In the genomic region with DNA sequence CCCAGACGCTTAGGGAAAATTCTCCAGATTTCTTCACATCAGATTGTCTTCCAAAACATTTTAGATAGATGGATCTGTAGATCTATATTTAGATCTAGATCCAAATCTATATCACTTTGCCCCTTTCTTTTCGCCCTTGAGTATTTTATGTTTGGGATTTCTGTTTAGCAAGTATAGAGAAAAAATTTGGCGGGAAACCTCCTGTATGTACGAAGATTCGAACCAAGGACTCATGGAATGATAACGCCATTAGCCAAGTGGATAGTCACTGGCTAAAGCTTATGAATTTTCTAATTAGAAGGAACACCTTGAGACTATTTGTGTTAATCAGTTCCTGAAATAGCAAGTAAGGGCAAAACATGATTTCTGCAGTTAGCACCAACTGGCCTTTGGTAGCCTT, we compare ENCODE assay signal across 9 cellular contexts. TPM values are rescaled to one million over a fixed set of nuclear protein-coding genes. Genes with fewer than 3 reads are reported as not detected.
DNase-seq lines count a peak whose midpoint lies in the region; ATAC-seq, FAIRE-seq and TF ChIP-seq lines count a peak whose summit lies in the region.
"Had no signal": no experiment of that assay in that cellular context is flagged by ENCODE, and none has a peak within 500 bp of the region (broad histone marks: within the 10 kb centered on the region; RNA-seq: fewer than 3 reads in every experiment).

No MANE protein-coding gene starts in this region.

- ATAC-seq in naive thymus-derived CD4-positive, alpha-beta T cell, result no peak

- H3K36me3 Mint-ChIP-seq in IgD-negative memory B cell, result peaks cover 1% of the 10 kb centered on the region
- H3K36me3 Mint-ChIP-seq in naive thymus-derived CD4-positive, alpha-beta T cell, result peaks cover 0 to 7% (median 0%) of the 10 kb centered on the region in 5 donors

- intact Hi-C loops in mammary epithelial cell (cut with micrococcal nuclease), result loop anchor here (1.0 kb wide), 1 partner anchor 51 kb away; no protein-coding TSS in a partner anchor
- intact Hi-C loops in naive thymus-derived CD4-positive, alpha-beta T cell (cut with micrococcal nuclease), result loop anchor here (2.0 to 10.0 kb wide), 7 partner anchors 65 to 1923 kb away; a partner anchor contains a TSS

- H3K4me1 ChIP-seq in BLaER1 treated with 17β-estradiol and CSF1 and Interleukin-3, amounts not matched to agents 10 nM and 100 nM, result peaks cover 18 to 34% (median 19%) of the 10 kb centered on the region in 10 experiments
- peaks cover 10% of the 10 kb centered on the region for H3K4me1 ChIP-seq in mammary epithelial cell (ENCODE audit: insufficient read depth, low read length)
- peaks cover 0 to 8% of the 10 kb centered on the region in 2 donors for H3K4me1 ChIP-seq in naive thymus-derived CD4-positive, alpha-beta T cell (ENCODE audit: control insufficient read depth in 2 of 2, insufficient read depth in 2 of 2, low read length in 2 of 2)

- in situ Hi-C loops in mammary epithelial cell (cut with MboI; ENCODE audit: low sequenced_read_pairs in 2 of 2), result loop anchor here in 1 of 2 donors (5.0 kb wide), 1 partner anchor 45 kb away; no protein-coding TSS in a partner anchor

- H3K9ac ChIP-seq in BLaER1 treated with 17β-estradiol and CSF1 and Interleukin-3, amounts not matched to agents 10 nM and 100 nM, result peak overlapping the region; percentile 78 to 91 (median 85); a peak in 19 of 22 replicates
- H3K9ac ChIP-seq in mammary epithelial cell (ENCODE audit: insufficient read depth, low read length), result peak overlapping the region; percentile 96

- H3K79me2 ChIP-seq in mammary epithelial cell (ENCODE audit: insufficient read depth, low read length), result peaks cover 8% of the 10 kb centered on the region

- no peaks in the 10 kb centered on the region for H3K36me3 ChIP-seq in BLaER1 treated with 17β-estradiol and CSF1 and Interleukin-3, amounts not matched to agents 10 nM and 100 nM
- H3K36me3 ChIP-seq in mammary epithelial cell (ENCODE audit: insufficient read depth, low read length), result no peaks in the 10 kb centered on the region
- no peaks in the 10 kb centered on the region for H3K36me3 ChIP-seq in naive thymus-derived CD4-positive, alpha-beta T cell (ENCODE audit: control insufficient read depth in 2 of 3, insufficient read depth in 3 of 3, low read length in 3 of 3)

- peaks cover 0 to 3% (median 0%) of the 10 kb centered on the region in 3 donors for H3K9me3 Mint-ChIP-seq in IgD-negative memory B cell
- H3K9me3 Mint-ChIP-seq in naive thymus-derived CD4-positive, alpha-beta T cell, result peaks cover 0 to 7% (median 0%) of the 10 kb centered on the region in 11 donors

- BruUV-seq in mammary epithelial cell (replicated peaks; lab: Mats Ljungman, UMichigan), result no TSS peak

- peaks cover 13 to 26% (median 18%) of the 10 kb centered on the region in 3 donors for H3K4me1 Mint-ChIP-seq in IgD-negative memory B cell
- H3K4me1 Mint-ChIP-seq in naive thymus-derived CD4-positive, alpha-beta T cell, result peaks cover 11 to 43% (median 32%) of the 10 kb centered on the region in 7 donors

- no peak for TF ChIP-seq CTCF in mammary epithelial cell (conservative IDR thresholded peaks at IDR 0.05 in 1 of 2, IDR thresholded peaks at IDR 0.05 in 1 of 2; ENCODE audit: extremely low read depth in 1 of 2, insufficient read depth in 1 of 2, low read depth in 1 of 2, low read length in 2 of 2)

- H3K9me3 ChIP-seq in BLaER1 treated with 17β-estradiol and CSF1 and Interleukin-3, amounts not matched to agents 10 nM and 100 nM (replicated peaks in 1 of 11), result peaks cover 0 to 6% (median 0%) of the 10 kb centered on the region in 11 experiments; a peak in 4 of 22 replicates
- no peaks in the 10 kb centered on the region for H3K9me3 ChIP-seq in mammary epithelial cell (replicated peaks; ENCODE audit: insufficient read depth, low read length)
- H3K9me3 ChIP-seq in naive thymus-derived CD4-positive, alpha-beta T cell (ENCODE audit: control insufficient read depth in 2 of 3, low read length in 3 of 3), result no peaks in the 10 kb centered on the region

- H3K4me2 ChIP-seq in BLaER1 treated with 17β-estradiol and CSF1 and Interleukin-3, amounts not matched to agents 10 nM and 100 nM, result peak overlapping the region; percentile 72 to 98 (median 85); a peak in 21 of 22 replicates
- H3K4me2 ChIP-seq in mammary epithelial cell (ENCODE audit: insufficient read depth, low read depth, low read length), result peak overlapping the region; percentile 88

- no peaks in the 10 kb centered on the region for H4K20me1 ChIP-seq in BLaER1 treated with 17β-estradiol and CSF1 and Interleukin-3, amounts not matched to agents 10 nM and 100 nM
- H4K20me1 ChIP-seq in mammary epithelial cell (ENCODE audit: insufficient read depth, low read length), result no peaks in the 10 kb centered on the region

- dilution Hi-C loops in mammary epithelial cell (cut with HindIII; ENCODE audit: low sequenced_read_pairs), result loop anchor here (5.0 kb wide), 2 partner anchors 50 to 55 kb away; no protein-coding TSS in a partner anchor

- no peaks in the 10 kb centered on the region for H3K27me3 ChIP-seq in BLaER1 treated with 17β-estradiol and CSF1 and Interleukin-3, amounts not matched to agents 10 nM and 100 nM
- no peaks in the 10 kb centered on the region for H3K27me3 ChIP-seq in mammary epithelial cell (ENCODE audit: insufficient read depth, low read length)
- H3K27me3 ChIP-seq in naive thymus-derived CD4-positive, alpha-beta T cell (ENCODE audit: control insufficient read depth in 2 of 2, insufficient read depth in 2 of 2, low read length in 2 of 2), result no peaks in the 10 kb centered on the region

- H3K27ac ChIP-seq in BLaER1 treated with 17β-estradiol and CSF1 and Interleukin-3, amounts not matched to agents 10 nM and 100 nM, result peak overlapping the region; percentile 67 to 95 (median 90)
- H3K27ac ChIP-seq in mammary epithelial cell (ENCODE audit: insufficient read depth, low read depth, low read length), result peak overlapping the region; percentile 99
- H3K27ac ChIP-seq in naive thymus-derived CD4-positive, alpha-beta T cell (ENCODE audit: low read depth, low read length), result peak overlapping the region; percentile 82

- WGBS in mammary epithelial cell (ENCODE audit: low coverage, missing lambda C conversion rate), result 91% methylated on average over 6 of the region's 6 CpGs

- peak overlapping the region; percentile 91 to 98 (median 96) for H3K4me3 Mint-ChIP-seq in IgD-negative memory B cell
- H3K4me3 Mint-ChIP-seq in naive thymus-derived CD4-positive, alpha-beta T cell, result peak overlapping the region; percentile 87 to 98 (median 90)

- POLR2A ChIA-PET in naive thymus-derived CD4-positive, alpha-beta T cell (lab: Charles Lee), result interaction anchor here (2.1 kb wide), 1 partner anchor 395 kb away, joined by 13 read pairs; no protein-coding TSS in a partner anchor

- no peak for FAIRE-seq in H54 (lab: Jason Lieb, UNC)

- H3K27ac Mint-ChIP-seq in IgD-negative memory B cell, result peak overlapping the region; percentile 96 to 99 (median 99)
- peak overlapping the region; percentile 91 to 99 (median 94) for H3K27ac Mint-ChIP-seq in naive thymus-derived CD4-positive, alpha-beta T cell

- DNase-seq in mammary epithelial cell (no peak), H54 (ENCODE audit: insufficient read length, low spot score) (no peak), CD1c-positive myeloid dendritic cell (ENCODE audit: extremely low spot score) (no peak), H4 (ENCODE audit: low spot score) (no peak), A172 (ENCODE audit: low spot score) (no peak)
- no peak for DNase-seq in naive thymus-derived CD4-positive, alpha-beta T cell

- TF ChIP-seq POLR2A in H54 (IDR thresholded peaks at IDR 0.05; ENCODE audit: low read depth, low read length), result no peak

- CTCF ChIA-PET in mammary epithelial cell (lab: Charles Lee; ENCODE audit: low non-redundant PET), result interaction anchor here (0.6 kb wide), 1 partner anchor 51 kb away, joined by 3 read pairs; no protein-coding TSS in a partner anchor
- CTCF ChIA-PET in naive thymus-derived CD4-positive, alpha-beta T cell (lab: Charles Lee), result no interaction called here

- H2AFZ ChIP-seq in mammary epithelial cell (ENCODE audit: low read depth, low read length), result no peak overlapping the region

- H3K4me3 ChIP-seq in BLaER1 treated with 17β-estradiol and CSF1 and Interleukin-3, amounts not matched to agents 10 nM and 100 nM, result peak overlapping the region; percentile 56 to 75 (median 70)
- peak overlapping the region in 2 of 3 experiments; percentile 50 to 65 for H3K4me3 ChIP-seq in mammary epithelial cell (replicated peaks in 1 of 3; ENCODE audit: insufficient read depth in 1 of 3, low read depth in 2 of 3, low read length in 3 of 3)
- peak overlapping the region; percentile 76 for H3K4me3 ChIP-seq in naive thymus-derived CD4-positive, alpha-beta T cell (ENCODE audit: low read length)

- no peaks in the 10 kb centered on the region for H3K27me3 Mint-ChIP-seq in IgD-negative memory B cell
- H3K27me3 Mint-ChIP-seq in naive thymus-derived CD4-positive, alpha-beta T cell, result peaks cover 0 to 10% (median 0%) of the 10 kb centered on the region in 5 donors

RNA-seq across cellular contexts. Expression of a gene that starts 1.2 kb away (rescaled TPM):
- polyA plus RNA-seq in IgD-negative memory B cell (5.0 TPM), mammary epithelial cell (1.3 TPM)
- 1 to 10 TPM; 2.3 to 3.4 TPM for total RNA-seq in mammary epithelial cell
- polyA minus RNA-seq in mammary epithelial cell, result 2.2 TPM
- 10 to 100 TPM in 1 of 5 experiments, 1 to 10 TPM in 4; 1.4 to 10.6 (median 2.5) TPM for total RNA-seq in naive thymus-derived CD4-positive, alpha-beta T cell
- 10 to 100 TPM in 1 of 2 donors, 1 to 10 TPM in 1; 8.0 to 13.4 TPM for polyA plus RNA-seq in naive thymus-derived CD4-positive, alpha-beta T cell
- total RNA-seq in H4 (2014; rRNA removed; shearing (Covaris generic)), result 3.2 and 3.5 TPM in 2 replicates
- total RNA-seq in A172 (2014; rRNA removed; shearing (Covaris generic)), result 5.1 and 5.5 TPM in 2 replicates

RNA-seq across cellular contexts. Expression of a gene that starts 1.7 kb away (rescaled TPM):
- polyA plus RNA-seq in IgD-negative memory B cell (2.7 TPM), mammary epithelial cell (not detected)
- total RNA-seq in mammary epithelial cell, result under 1 TPM; under 0.01 to 0.24 TPM
- not detected for polyA minus RNA-seq in mammary epithelial cell
- total RNA-seq in naive thymus-derived CD4-positive, alpha-beta T cell, result under 1 TPM in 1 of 5 experiments, not detected in 4; 0.19 TPM
- not detected for polyA plus RNA-seq in naive thymus-derived CD4-positive, alpha-beta T cell
- total RNA-seq in H4 (2014; rRNA removed; shearing (Covaris generic)), result not detected in 2 replicates
- not detected in 2 replicates for total RNA-seq in A172 (2014; rRNA removed; shearing (Covaris generic))
- total RNA-seq: ureter had no signal
